9 cellular contexts compared by ENCODE assay signal in genomic region chr16:31487720-31488629, GRCh38. TPM values are rescaled to one million over a fixed set of nuclear protein-coding genes. Genes with fewer than 3 reads are reported as not detected.
DNase-seq lines count a peak whose midpoint lies in the region; ATAC-seq, FAIRE-seq and TF ChIP-seq lines count a peak whose summit lies in the region.
"Had no signal": no experiment of that assay in that cellular context is flagged by ENCODE, and none has a peak within 500 bp of the region (broad histone marks: within the 10 kb centered on the region; RNA-seq: fewer than 3 reads in every experiment).

No MANE protein-coding gene starts in this region.

- no peaks in the 10 kb centered on the region for H3K9me3 ChIP-seq in mucosa of descending colon

- peak overlapping the region; percentile 80 for H3K4me3 Mint-ChIP-seq in stimulated activated effector memory CD8-positive, alpha-beta T cell treated with anti-CD3 and anti-CD28 coated beads, Interleukin-12 subunit alpha, Interleukin-12 subunit beta, amount 100 ng/mL, for 72 hours

- H3K4me1 ChIP-seq in mucosa of descending colon (ENCODE audit: low read depth): peaks cover 20% of the 10 kb centered on the region

- peak overlapping the region; percentile 43 for H3K27ac Mint-ChIP-seq in stimulated activated effector memory CD8-positive, alpha-beta T cell treated with anti-CD3 and anti-CD28 coated beads, Interleukin-12 subunit alpha, Interleukin-12 subunit beta, amount 100 ng/mL, for 72 hours

- no peak overlapping the region for H3K4me3 ChIP-seq in mucosa of descending colon

- H3K4me1 Mint-ChIP-seq in stimulated activated effector memory CD8-positive, alpha-beta T cell treated with anti-CD3 and anti-CD28 coated beads, Interleukin-12 subunit alpha, Interleukin-12 subunit beta, amount 100 ng/mL, for 72 hours: peaks cover 7% of the 10 kb centered on the region

- DNase-seq in GM12892 (ENCODE audit: insufficient read length) (peak; percentile 71), NCI-H1930 (lab: John Stamatoyannopoulos, UW) (peak; percentile 48 to 59), mucosa of descending colon (peak; percentile 77 to 87 (median 85)), NCI-H2029 treated with DMSO at 0.1 percent for 48 hours (lab: John Stamatoyannopoulos, UW) (no peak)
- DNase-seq in activated CD4-positive, alpha-beta T cell treated with anti-CD3 and anti-CD28 coated beads, Interleukin-2, amount 50 U/mL, for 48 hours: peak; percentile 61 to 72
- peak; percentile 68 for DNase-seq in effector CD8-positive, alpha-beta T cell (lab: John Stamatoyannopoulos, UW)
- peak; percentile 36 to 83 for DNase-seq in stimulated activated effector memory CD8-positive, alpha-beta T cell treated with anti-CD3 and anti-CD28 coated beads, Interleukin-12 subunit alpha, Interleukin-12 subunit beta, amount 100 ng/mL, for 72 hours (ENCODE audit: low spot score in 2 of 2)

- peak; percentile 73 for ATAC-seq in HG02623 (IDR thresholded peaks at IDR 0.05; ENCODE audit: unreplicated experiment)
- peak; percentile 86 for ATAC-seq in mucosa of descending colon
- ATAC-seq in stimulated activated effector memory CD8-positive, alpha-beta T cell treated with anti-CD3 and anti-CD28 coated beads, Interleukin-12 subunit alpha, Interleukin-12 subunit beta, amount 100 ng/mL, for 72 hours: peak; percentile 90

- TF ChIP-seq CTCF in mucosa of descending colon (IDR thresholded peaks at IDR 0.05): no peak

- H3K36me3 ChIP-seq in mucosa of descending colon (ENCODE audit: low read depth): no peaks in the 10 kb centered on the region

- peaks cover 3% of the 10 kb centered on the region for H3K36me3 Mint-ChIP-seq in stimulated activated effector memory CD8-positive, alpha-beta T cell treated with anti-CD3 and anti-CD28 coated beads, Interleukin-12 subunit alpha, Interleukin-12 subunit beta, amount 100 ng/mL, for 72 hours

- intact Hi-C loops in mucosa of descending colon (cut with DNase I, micrococcal nuclease): no loop called here

- no peaks in the 10 kb centered on the region for H3K9me3 Mint-ChIP-seq in stimulated activated effector memory CD8-positive, alpha-beta T cell treated with anti-CD3 and anti-CD28 coated beads, Interleukin-12 subunit alpha, Interleukin-12 subunit beta, amount 100 ng/mL, for 72 hours

- TF ChIP-seq POLR2A in GM12892 (IDR thresholded peaks at IDR 0.05; ENCODE audit: low read depth, low read length): no peak

- no peak for FAIRE-seq in GM12892 (lab: Jason Lieb, UNC)

RNA-seq across cellular contexts. Expression of gene SLC5A2, which starts 5.1 kb away (rescaled TPM):
- polyA plus RNA-seq in GM12892 (2012; ENCODE audit: missing spikeins): 0.11 TPM
- under 1 TPM in 2 of 3 donors, not detected in 1; 0.47 to 0.70 TPM for total RNA-seq in mucosa of descending colon
- total RNA-seq: lung microvascular endothelial cell had no signal

RNA-seq across cellular contexts. Expression of gene TGFB1I1, which starts 16.0 kb away (rescaled TPM):
- 0.59 TPM for polyA plus RNA-seq in GM12892 (2012; ENCODE audit: missing spikeins)
- total RNA-seq in mucosa of descending colon: 100 to 1,000 TPM in 1 of 3 donors, 10 to 100 TPM in 1, 1 to 10 TPM in 1; 7.8 to 227 (median 26.1) TPM

RNA-seq across cellular contexts. Expression of gene RUSF1, which starts 20.2 kb away (rescaled TPM):
- polyA plus RNA-seq in GM12892 (2012; ENCODE audit: missing spikeins): 23.8 TPM
- total RNA-seq in mucosa of descending colon: 10 to 100 TPM; 48.3 to 66.7 (median 51.7) TPM

RNA-seq across cellular contexts. Expression of gene ARMC5, which starts 28.7 kb away (rescaled TPM):
- 1.9 TPM for polyA plus RNA-seq in GM12892 (2012; ENCODE audit: missing spikeins)
- 1 to 10 TPM; 8.3 to 9.9 (median 8.5) TPM for total RNA-seq in mucosa of descending colon

RNA-seq across cellular contexts. Expression of gene AHSP, which starts 39.7 kb away (rescaled TPM):
- polyA plus RNA-seq in GM12892 (2012; ENCODE audit: missing spikeins): not detected
- not detected for total RNA-seq in mucosa of descending colon
- total RNA-seq: lung microvascular endothelial cell had no signal
